ENCODE assay signal across 19 cellular contexts in the genomic region with DNA sequence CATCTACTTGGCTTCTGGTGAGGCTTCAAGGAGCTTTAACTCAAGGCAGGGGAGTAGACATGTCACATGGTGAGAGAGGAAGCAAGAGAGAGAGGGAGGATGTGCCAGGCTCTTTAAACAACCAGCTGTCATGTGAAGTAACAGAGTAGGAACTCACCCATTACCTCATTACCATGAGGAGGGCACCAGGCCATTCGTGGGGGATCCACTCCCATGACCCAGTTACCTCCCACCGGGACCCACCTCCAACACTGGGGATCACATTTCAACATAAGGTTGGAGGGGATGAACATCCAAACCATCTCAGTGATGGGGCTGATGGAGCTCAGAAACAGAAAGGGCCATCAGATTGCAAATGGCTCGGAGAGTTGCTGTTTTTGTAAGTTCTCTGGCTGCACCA. TPM values are rescaled to one million over a fixed set of nuclear protein-coding genes. Genes with fewer than 3 reads are reported as not detected.
A peak's percentile ranks its signal among the peaks of the same experiment; 100 is the strongest.
DNase-seq lines count a peak whose midpoint lies in the region; ATAC-seq and TF ChIP-seq lines count a peak whose summit lies in the region.
"Had no signal": no experiment of that assay in that cellular context is flagged by ENCODE, and none has a peak within 500 bp of the region (broad histone marks: within the 10 kb centered on the region; RNA-seq: fewer than 3 reads in every experiment).

No MANE protein-coding gene starts in this region.

- H3K4me2 ChIP-seq in osteoblast (ENCODE audit: insufficient read depth, low read length), result no peak overlapping the region
- H3K4me2 ChIP-seq: BLaER1 had no signal

- peak; percentile 17 for DNase-seq in activated CD8-positive, alpha-beta memory T cell treated with anti-CD3 and anti-CD28 coated beads, Interleukin-2, amount 50 U/mL, for 48 hours
- no peak for DNase-seq in activated CD8-positive, alpha-beta memory T cell treated with anti-CD3 and anti-CD28 coated beads for 24 hours
- peak; percentile 6 for DNase-seq in islet precursor cell
- peak; percentile 20 for DNase-seq in upper lobe of right lung
- DNase-seq in osteoblast (ENCODE audit: insufficient read length, low spot score, missing footprints), result no peak
- DNase-seq: CD4-positive, CD25-positive, alpha-beta regulatory T cell; CD8-positive, alpha-beta T cell; DMS153; DND-41; GM23248; H7; HCEC 1CT had no signal

- no peaks in the 10 kb centered on the region for H3K9me3 ChIP-seq in HEK293 (ENCODE audit: control insufficient read depth, insufficient read depth, low read depth, low read length)
- H3K9me3 ChIP-seq in upper lobe of right lung, result no peaks in the 10 kb centered on the region
- no peaks in the 10 kb centered on the region for H3K9me3 ChIP-seq in osteoblast (ENCODE audit: low read depth, low read length)
- H3K9me3 ChIP-seq: BLaER1, Caco-2 had no signal

- TF ChIP-seq CTCF in HEK293 (tag by site-specific recombination; IDR thresholded peaks at IDR 0.05) (no peak), upper lobe of right lung (IDR thresholded peaks at IDR 0.05) (no peak), osteoblast (IDR thresholded peaks at IDR 0.05; ENCODE audit: extremely low read depth, low read depth, low read length) (no peak)

- CTCF ChIA-PET in HEK293 (lab: Yijun Ruan, JAX), result interaction anchor here (1.6 to 4.7 kb wide), 2 partner anchors 10 to 71 kb away, joined by 4 to 38 read pairs; no protein-coding TSS in a partner anchor

- H3K36me3 ChIP-seq in HEK293 (ENCODE audit: control insufficient read depth in 2 of 2, insufficient read depth in 1 of 2, low read length in 2 of 2) (peaks cover 0 to 5% of the 10 kb centered on the region in 2 experiments; a peak in 1 of 3 replicates), upper lobe of right lung (no peaks in the 10 kb centered on the region), osteoblast (ENCODE audit: insufficient read depth, low read length) (no peaks in the 10 kb centered on the region)
- H3K36me3 ChIP-seq: BLaER1 had no signal

- H3K79me2 ChIP-seq in osteoblast (ENCODE audit: insufficient read depth, low read length), result no peaks in the 10 kb centered on the region

- H3K27ac ChIP-seq in HEK293 (ENCODE audit: extremely low read depth, low read depth, low read length), result no peak overlapping the region
- no peak overlapping the region for H3K27ac ChIP-seq in upper lobe of right lung
- H3K27ac ChIP-seq in osteoblast (ENCODE audit: low read depth, low read length), result no peak overlapping the region
- H3K27ac ChIP-seq: 22Rv1, BLaER1, C4-2B, GM23248 had no signal

- no peak overlapping the region for H3K4me3 ChIP-seq in HEK293 (ENCODE audit: low read depth, low read length)
- no peak overlapping the region for H3K4me3 ChIP-seq in upper lobe of right lung
- H3K4me3 ChIP-seq in osteoblast (ENCODE audit: insufficient read depth, low read length), result no peak overlapping the region
- H3K4me3 ChIP-seq: BLaER1, GM23248 had no signal

- H4K20me1 ChIP-seq in osteoblast (ENCODE audit: insufficient read depth, low read length), result no peaks in the 10 kb centered on the region
- H4K20me1 ChIP-seq: BLaER1 had no signal

- POLR2A ChIA-PET in HEK293 (lab: Yijun Ruan, JAX), result no interaction called here

- intact Hi-C loops in upper lobe of right lung (cut with DNase I), result no loop called here

- H3K27me3 ChIP-seq in upper lobe of right lung, result peaks cover 19% of the 10 kb centered on the region
- no peaks in the 10 kb centered on the region for H3K27me3 ChIP-seq in osteoblast (ENCODE audit: insufficient read depth, low read length)
- H3K27me3 ChIP-seq: BLaER1 had no signal

- ATAC-seq in upper lobe of right lung (no peak), GM21576 (IDR thresholded peaks at IDR 0.05; ENCODE audit: unreplicated experiment) (no peak)
- ATAC-seq: CD8-positive, alpha-beta T cell had no signal

- H2AFZ ChIP-seq in osteoblast (ENCODE audit: low read length), result no peak overlapping the region
- H2AFZ ChIP-seq: GM23248 had no signal

- H3K4me1 ChIP-seq in HEK293 (ENCODE audit: control insufficient read depth, insufficient read depth, low read length), result peaks cover 4% of the 10 kb centered on the region; the same call in 1 of the 2 replicates
- no peaks in the 10 kb centered on the region for H3K4me1 ChIP-seq in upper lobe of right lung
- H3K4me1 ChIP-seq in osteoblast (ENCODE audit: insufficient read depth, low read length), result no peaks in the 10 kb centered on the region
- H3K4me1 ChIP-seq: BLaER1, Caco-2 had no signal

TF ChIP-seq in HEK293, 187 proteins besides CTCF, POLR2A, EP300 and RAD21:
- TF ChIP-seq, protein P1, sequence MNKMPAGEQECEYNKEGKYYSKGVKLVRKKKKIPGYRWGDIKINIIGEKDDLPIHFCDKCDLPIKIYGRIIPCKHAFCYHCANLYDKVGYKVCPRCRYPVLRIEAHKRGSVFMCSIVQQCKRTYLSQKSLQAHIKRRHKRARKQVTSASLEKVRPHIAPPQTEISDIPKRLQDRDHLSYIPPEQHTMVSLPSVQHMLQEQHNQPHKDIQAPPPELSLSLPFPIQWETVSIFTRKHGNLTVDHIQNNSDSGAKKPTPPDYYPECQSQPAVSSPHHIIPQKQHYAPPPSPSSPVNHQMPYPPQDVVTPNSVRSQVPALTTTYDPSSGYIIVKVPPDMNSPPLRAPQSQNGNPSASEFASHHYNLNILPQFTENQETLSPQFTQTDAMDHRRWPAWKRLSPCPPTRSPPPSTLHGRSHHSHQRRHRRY (tag by site-specific recombination; IDR thresholded peaks at IDR 0.05), result no peak
- TF ChIP-seq GLIS1 (tag by site-specific recombination; IDR thresholded peaks at IDR 0.05) (peak; percentile 98), ZNF549 (tag by site-specific recombination; IDR thresholded peaks at IDR 0.05) (no peak)
TF ChIP-seq in HEK293: peak in this region for 1.

RNA-seq across cellular contexts. Expression of a gene that starts 12.9 kb away (rescaled TPM):
- total RNA-seq in upper lobe of right lung (not detected), osteoblast (not detected in 2 replicates)
- total RNA-seq: B cell; Caco-2; CD4-positive, CD25-positive, alpha-beta regulatory T cell; CD8-positive, alpha-beta T cell; GM23248 had no signal

Comparison
In these comparisons a context has a peak if more than half of its experiments do, and no peak if none do; other contexts are left out.
1. DNase-seq: peak in activated CD8-positive, alpha-beta memory T cell treated with anti-CD3 and anti-CD28 coated beads, Interleukin-2, amount 50 U/mL, for 48 hours (single experiment), islet precursor cell (single experiment) and upper lobe of right lung (single experiment); none in activated CD8-positive, alpha-beta memory T cell treated with anti-CD3 and anti-CD28 coated beads for 24 hours (single experiment) and osteoblast (single experiment).